In genomic region chr17:7250655-7251329, GRCh38 we compare ENCODE assay signal across 8 cellular contexts. TPM values are rescaled to one million over a fixed set of nuclear protein-coding genes. Genes with fewer than 3 reads are reported as not detected.
DNase-seq lines count a peak whose midpoint lies in the region; ATAC-seq and TF ChIP-seq lines count a peak whose summit lies in the region.

No MANE protein-coding gene starts in this region.

- peaks cover 52% of the 10 kb centered on the region for H3K4me1 Mint-ChIP-seq in activated CD4-positive, alpha-beta T cell treated with anti-CD3 and anti-CD28 coated beads, Interleukin-2, amount 10 ng/mL, durations not matched to agents 24 days and 14 days

- H3K4me3 ChIP-seq in adipocyte (ENCODE audit: low read length): peak overlapping the region; percentile 88
- H3K4me3 ChIP-seq in thoracic aorta: peak overlapping the region; percentile 98

- no peaks in the 10 kb centered on the region for H3K27me3 Mint-ChIP-seq in activated CD4-positive, alpha-beta T cell treated with anti-CD3 and anti-CD28 coated beads, Interleukin-2, amount 10 ng/mL, durations not matched to agents 24 days and 14 days

- peaks cover 30% of the 10 kb centered on the region for H3K36me3 ChIP-seq in adipocyte (ENCODE audit: control insufficient read depth, insufficient read depth, low read length, severe bottlenecking)
- peaks cover 19% of the 10 kb centered on the region for H3K36me3 ChIP-seq in thoracic aorta

- peaks cover 45% of the 10 kb centered on the region for H3K36me3 Mint-ChIP-seq in activated CD4-positive, alpha-beta T cell treated with anti-CD3 and anti-CD28 coated beads, Interleukin-2, amount 10 ng/mL, durations not matched to agents 24 days and 14 days (ENCODE audit: low read depth)

- intact Hi-C loops in activated CD4-positive, alpha-beta T cell treated with anti-CD3 and anti-CD28 coated beads, Interleukin-2, amount 10 ng/mL, durations not matched to agents 24 days and 14 days (cut with micrococcal nuclease): loop anchor here (5.0 kb wide), 2 partner anchors 312 to 437 kb away; partner anchors contain the start of genes SENP3, TP53 and WRAP53

- H3K27ac ChIP-seq in layer of hippocampus (ENCODE audit: low read depth, low read length) (peak overlapping the region; percentile 99), thoracic aorta (peak overlapping the region; percentile 99)

- ATAC-seq in thoracic aorta (ENCODE audit: insufficient number of reproducible peaks, low FRiP score, low read depth) (no peak), HG03565 (IDR thresholded peaks at IDR 0.05; ENCODE audit: unreplicated experiment) (no peak)

- H3K4me1 ChIP-seq in adipocyte (ENCODE audit: control insufficient read depth, insufficient read depth, low read length) (peaks cover 28% of the 10 kb centered on the region), thoracic aorta (ENCODE audit: control insufficient read depth in 1 of 2, low read depth in 2 of 2) (peaks cover 18 to 36% of the 10 kb centered on the region in 2 donors)

- no peaks in the 10 kb centered on the region for H3K9me3 Mint-ChIP-seq in activated CD4-positive, alpha-beta T cell treated with anti-CD3 and anti-CD28 coated beads, Interleukin-2, amount 10 ng/mL, durations not matched to agents 24 days and 14 days

- peak overlapping the region; percentile 95 for H3K27ac Mint-ChIP-seq in activated CD4-positive, alpha-beta T cell treated with anti-CD3 and anti-CD28 coated beads, Interleukin-2, amount 10 ng/mL, durations not matched to agents 24 days and 14 days

- no peak for TF ChIP-seq CTCF in thoracic aorta (IDR thresholded peaks at IDR 0.05)

- H3K9me3 ChIP-seq in adipocyte (ENCODE audit: control insufficient read depth, low read length) (no peaks in the 10 kb centered on the region), thoracic aorta (no peaks in the 10 kb centered on the region)

- H3K9ac ChIP-seq in adipocyte (ENCODE audit: low read length): peak overlapping the region; percentile 97

- H3K4me3 Mint-ChIP-seq in activated CD4-positive, alpha-beta T cell treated with anti-CD3 and anti-CD28 coated beads, Interleukin-2, amount 10 ng/mL, durations not matched to agents 24 days and 14 days: peak overlapping the region; percentile 95

- H3K27me3 ChIP-seq in adipocyte (replicated peaks; ENCODE audit: control insufficient read depth, insufficient read depth, low read length) (no peaks in the 10 kb centered on the region), layer of hippocampus (ENCODE audit: control insufficient read depth, insufficient read depth, low read length) (no peaks in the 10 kb centered on the region), thoracic aorta (replicated peaks; ENCODE audit: insufficient read depth) (no peaks in the 10 kb centered on the region)

- DNase-seq in activated CD4-positive, alpha-beta T cell treated with anti-CD3 and anti-CD28 coated beads, Interleukin-2, amount 10 ng/mL, durations not matched to agents 24 days and 14 days: peak; percentile 76
- no peak for DNase-seq in activated CD4-positive, alpha-beta T cell treated with anti-CD3 and anti-CD28 coated beads, Interleukin-2, amount 50 U/mL, for 4 hours
- peak; percentile 42 for DNase-seq in adipocyte (ENCODE audit: low read depth)
- DNase-seq in thoracic aorta (ENCODE audit: low spot score): no peak
- DNase-seq in epidermal melanocyte (ENCODE audit: insufficient read length, low spot score): no peak
- DNase-seq in stimulated activated CD4-positive, alpha-beta T cell treated with anti-CD3 and anti-CD28 coated beads, Interleukin-4, amount 100 ng/mL, for 4 hours: no peak

RNA-seq across cellular contexts. Expression of gene CTDNEP1, which starts 0.7 kb away (rescaled TPM):
- total RNA-seq in activated CD4-positive, alpha-beta T cell treated with anti-CD3 and anti-CD28 coated beads, Interleukin-2, amount 10 ng/mL, durations not matched to agents 24 days and 14 days: 188 and 190 TPM in 2 replicates
- total RNA-seq in thoracic aorta: 10 to 100 TPM; 51.3 to 51.7 TPM

RNA-seq across cellular contexts. Expression of gene ELP5, which starts 1.2 kb away (rescaled TPM):
- total RNA-seq in activated CD4-positive, alpha-beta T cell treated with anti-CD3 and anti-CD28 coated beads, Interleukin-2, amount 10 ng/mL, durations not matched to agents 24 days and 14 days: 74.3 and 76.8 TPM in 2 replicates
- 10 to 100 TPM; 15.8 to 19.0 TPM for total RNA-seq in thoracic aorta

RNA-seq across cellular contexts. Expression of gene GABARAP, which starts 8.5 kb away (rescaled TPM):
- total RNA-seq in activated CD4-positive, alpha-beta T cell treated with anti-CD3 and anti-CD28 coated beads, Interleukin-2, amount 10 ng/mL, durations not matched to agents 24 days and 14 days: 124 and 126 TPM in 2 replicates
- total RNA-seq in thoracic aorta: 100 to 1,000 TPM; 187 to 446 TPM

RNA-seq across cellular contexts. Expression of gene CLDN7, which starts 11.5 kb away (rescaled TPM):
- 0.31 and 0.40 TPM in 2 replicates for total RNA-seq in activated CD4-positive, alpha-beta T cell treated with anti-CD3 and anti-CD28 coated beads, Interleukin-2, amount 10 ng/mL, durations not matched to agents 24 days and 14 days
- under 1 TPM in 1 of 2 donors, not detected in 1; 0.41 TPM for total RNA-seq in thoracic aorta

RNA-seq across cellular contexts. Expression of gene PHF23, which starts 11.5 kb away (rescaled TPM):
- 46.2 and 51.7 TPM in 2 replicates for total RNA-seq in activated CD4-positive, alpha-beta T cell treated with anti-CD3 and anti-CD28 coated beads, Interleukin-2, amount 10 ng/mL, durations not matched to agents 24 days and 14 days
- total RNA-seq in thoracic aorta: 10 to 100 TPM; 25.1 to 44.7 TPM

Comparison
In these comparisons a context has a peak if more than half of its experiments do, and no peak if none do; other contexts are left out.
1. DNase-seq: peak in activated CD4-positive, alpha-beta T cell treated with anti-CD3 and anti-CD28 coated beads, Interleukin-2, amount 10 ng/mL, durations not matched to agents 24 days and 14 days (single experiment) and adipocyte (single experiment); none in activated CD4-positive, alpha-beta T cell treated with anti-CD3 and anti-CD28 coated beads, Interleukin-2, amount 50 U/mL, for 4 hours (0 of 2), thoracic aorta (single experiment), epidermal melanocyte (single experiment) and stimulated activated CD4-positive, alpha-beta T cell treated with anti-CD3 and anti-CD28 coated beads, Interleukin-4, amount 100 ng/mL, for 4 hours (0 of 2).